ENCODE assay signal across 9 cellular contexts in the genomic region with DNA sequence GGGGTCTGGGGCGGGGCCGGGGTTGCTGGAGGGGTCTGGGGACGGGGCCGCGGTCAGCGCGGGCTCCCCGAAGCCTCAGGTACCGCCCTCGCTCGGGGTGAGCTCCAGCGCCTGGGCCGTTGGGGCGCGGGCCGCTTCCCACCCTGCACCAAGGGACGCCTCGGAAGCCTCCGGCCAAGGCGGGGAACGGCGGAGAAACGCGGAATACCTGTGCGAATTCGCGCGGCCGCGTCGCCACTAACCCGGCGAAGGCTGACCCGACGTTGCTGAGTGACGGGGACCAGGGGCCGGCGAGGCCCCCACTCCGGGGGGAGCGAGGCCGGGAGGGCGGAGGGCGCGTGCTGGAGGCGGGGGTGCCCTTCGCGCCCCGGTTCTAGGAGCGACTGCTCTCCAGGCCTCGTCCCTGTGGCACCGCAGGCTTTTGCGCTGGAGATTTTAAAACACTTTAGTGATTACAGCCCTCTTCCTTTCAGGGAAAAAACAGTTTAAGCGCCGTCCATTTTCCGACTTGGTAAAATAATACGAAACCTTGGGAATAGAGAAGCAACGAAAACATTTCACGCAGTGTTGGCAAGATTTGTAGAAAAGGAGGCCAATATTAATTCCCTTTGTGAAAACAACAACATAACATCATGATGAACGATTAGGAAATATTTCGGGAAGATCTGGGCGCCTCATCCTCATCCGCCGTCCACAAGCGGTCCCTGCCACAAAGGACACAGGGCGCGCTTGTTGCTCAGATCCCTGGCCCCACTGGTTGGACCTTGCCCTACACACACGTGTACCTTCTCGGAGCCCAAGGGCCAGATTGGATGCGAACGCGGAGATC. TPM values are rescaled to one million over a fixed set of nuclear protein-coding genes. Genes with fewer than 3 reads are reported as not detected.
DNase-seq lines count a peak whose midpoint lies in the region; ATAC-seq and FAIRE-seq lines count a peak whose summit lies in the region.
"Had no signal": no experiment of that assay in that cellular context is flagged by ENCODE, and none has a peak within 500 bp of the region (broad histone marks: within the 10 kb centered on the region; RNA-seq: fewer than 3 reads in every experiment).

No MANE protein-coding gene starts in this region.

- intact Hi-C loops in aorta (cut with DNase I), result no loop called here

- H3K36me3 ChIP-seq in mesodermal cell (ENCODE audit: control insufficient read depth, insufficient read depth, low read length) (no peaks in the 10 kb centered on the region), aorta (ENCODE audit: control insufficient read depth in 1 of 2, insufficient read depth in 2 of 2, low read length in 1 of 2) (no peaks in the 10 kb centered on the region)

- DNase-seq in DMS53 treated with DMSO at 0.1 percent for 48 hours (lab: John Stamatoyannopoulos, UW; ENCODE audit: unreplicated experiment) (peak; percentile 59), NCI-H1417 (lab: John Stamatoyannopoulos, UW) (peak in 2 of 3 experiments; percentile 86 to 92), cerebellar cortex (ENCODE audit: low spot score) (peak; percentile 23), aorta (no peak), RCC 7860 (ENCODE audit: low spot score) (no peak), NOMO-1 treated with DMSO at 0.1 percent for 48 hours (lab: John Stamatoyannopoulos, UW; ENCODE audit: unreplicated experiment) (no peak)

- H3K4me3 ChIP-seq in mesodermal cell (ENCODE audit: extremely low read depth, insufficient read depth, low read length, poor library complexity, severe bottlenecking), result peak overlapping the region; percentile 46
- peak overlapping the region; percentile 4 to 53 for H3K4me3 ChIP-seq in aorta (ENCODE audit: low read length in 2 of 2)
- H3K4me3 ChIP-seq: K562 had no signal

- H3K27me3 ChIP-seq in aorta (ENCODE audit: control insufficient read depth in 1 of 2, insufficient read depth in 2 of 2, low read length in 1 of 2), result no peaks in the 10 kb centered on the region

- WGBS in mesodermal cell (ENCODE audit: insufficient coverage in 2 of 2), 2 experiments, result 13 to 21% methylated on average over 48 to 64 of the region's 71 CpGs
- 1 to 2% methylated on average over 65 to 71 of the region's 71 CpGs for WGBS in aorta, 2 donors

- ATAC-seq in aorta (ENCODE audit: low FRiP score) (peak; percentile 6), GM18511 (IDR thresholded peaks at IDR 0.05; ENCODE audit: unreplicated experiment) (no peak)
- ATAC-seq: K562 had no signal

- H3K4me1 ChIP-seq in mesodermal cell (ENCODE audit: control insufficient read depth, insufficient read depth, low read length, poor library complexity, severe bottlenecking), result peaks cover 6% of the 10 kb centered on the region
- H3K4me1 ChIP-seq in aorta (ENCODE audit: control insufficient read depth in 1 of 2, insufficient read depth in 2 of 2, low read length in 2 of 2), result no peaks in the 10 kb centered on the region

- no peak for FAIRE-seq in RCC 7860 (lab: Jason Lieb, UNC)
- FAIRE-seq: K562 had no signal

- no peaks in the 10 kb centered on the region for H3K9me3 ChIP-seq in mesodermal cell (ENCODE audit: control insufficient read depth, low read length)
- no peaks in the 10 kb centered on the region for H3K9me3 ChIP-seq in aorta (ENCODE audit: control insufficient read depth, low read length)

- no peak overlapping the region for H3K27ac ChIP-seq in mesodermal cell (ENCODE audit: low read depth, low read length, severe bottlenecking)
- H3K27ac ChIP-seq in aorta (ENCODE audit: low read depth in 1 of 2, low read length in 2 of 2), result no peak overlapping the region

RNA-seq across cellular contexts. Expression of a gene that starts 1.0 kb away (rescaled TPM):
- 8.4 TPM for polyA plus RNA-seq in mesodermal cell (2013, experiment 1 of 2)
- polyA plus RNA-seq in mesodermal cell (2013, experiment 2 of 2), result 7.1 TPM
- under 1 TPM; 0.55 to 0.69 TPM for total RNA-seq in aorta
- polyA plus RNA-seq in aorta, result 1 to 10 TPM in 1 of 2 donors, under 1 TPM in 1; 0.23 to 4.4 TPM

Comparison
In these comparisons a context has a peak if more than half of its experiments do, and no peak if none do; other contexts are left out.
1. DNase-seq: peak in DMS53 treated with DMSO at 0.1 percent for 48 hours (single experiment), NCI-H1417 (2 of 3) and cerebellar cortex (single experiment); none in aorta (0 of 2), RCC 7860 (single experiment) and NOMO-1 treated with DMSO at 0.1 percent for 48 hours (single experiment).